Comparison of ENCODE assay signal across 8 cellular contexts in the genomic region with DNA sequence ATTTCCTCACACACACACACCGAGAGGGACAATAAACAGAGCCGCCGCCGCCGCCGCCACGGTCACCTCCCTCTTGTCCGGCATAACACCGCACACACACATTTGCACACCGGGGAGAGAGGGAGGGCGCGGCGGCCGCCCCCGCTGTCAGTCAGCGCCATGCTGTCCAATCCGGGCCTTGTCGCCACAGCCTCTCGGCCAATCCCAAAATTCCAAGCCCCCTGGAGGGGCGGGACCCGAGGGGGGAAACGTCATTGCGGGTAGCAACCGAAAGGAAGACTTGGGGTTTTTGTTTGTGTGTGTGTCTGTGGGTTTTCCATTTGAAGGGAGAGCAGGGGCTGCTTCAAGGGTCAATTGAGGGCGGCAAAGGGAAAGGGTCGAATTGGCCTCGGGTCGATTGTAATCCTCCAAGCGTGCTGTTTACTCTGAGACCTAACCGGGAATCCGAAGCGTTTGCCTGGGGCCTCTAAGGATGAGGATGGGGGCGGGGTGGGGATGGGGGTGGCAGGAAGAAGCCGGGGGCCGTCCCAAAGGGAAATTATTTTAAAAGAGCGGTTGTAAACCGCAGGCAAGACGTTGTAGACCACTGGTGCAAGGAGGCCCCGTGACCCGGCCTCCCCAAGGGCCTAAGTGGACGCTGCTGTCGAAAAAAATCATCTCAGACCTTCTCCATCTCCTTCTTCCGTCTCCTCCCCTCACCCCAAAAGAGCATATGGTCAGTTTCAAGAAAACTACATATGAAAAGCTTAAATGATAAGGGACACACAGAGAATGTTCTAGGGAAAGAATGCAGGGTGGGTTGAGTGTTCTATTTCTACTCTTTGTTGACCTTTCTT. TPM values are rescaled to one million over a fixed set of nuclear protein-coding genes. Genes with fewer than 3 reads are reported as not detected.
DNase-seq lines count a peak whose midpoint lies in the region; ATAC-seq and TF ChIP-seq lines count a peak whose summit lies in the region.

A gene with protein sequence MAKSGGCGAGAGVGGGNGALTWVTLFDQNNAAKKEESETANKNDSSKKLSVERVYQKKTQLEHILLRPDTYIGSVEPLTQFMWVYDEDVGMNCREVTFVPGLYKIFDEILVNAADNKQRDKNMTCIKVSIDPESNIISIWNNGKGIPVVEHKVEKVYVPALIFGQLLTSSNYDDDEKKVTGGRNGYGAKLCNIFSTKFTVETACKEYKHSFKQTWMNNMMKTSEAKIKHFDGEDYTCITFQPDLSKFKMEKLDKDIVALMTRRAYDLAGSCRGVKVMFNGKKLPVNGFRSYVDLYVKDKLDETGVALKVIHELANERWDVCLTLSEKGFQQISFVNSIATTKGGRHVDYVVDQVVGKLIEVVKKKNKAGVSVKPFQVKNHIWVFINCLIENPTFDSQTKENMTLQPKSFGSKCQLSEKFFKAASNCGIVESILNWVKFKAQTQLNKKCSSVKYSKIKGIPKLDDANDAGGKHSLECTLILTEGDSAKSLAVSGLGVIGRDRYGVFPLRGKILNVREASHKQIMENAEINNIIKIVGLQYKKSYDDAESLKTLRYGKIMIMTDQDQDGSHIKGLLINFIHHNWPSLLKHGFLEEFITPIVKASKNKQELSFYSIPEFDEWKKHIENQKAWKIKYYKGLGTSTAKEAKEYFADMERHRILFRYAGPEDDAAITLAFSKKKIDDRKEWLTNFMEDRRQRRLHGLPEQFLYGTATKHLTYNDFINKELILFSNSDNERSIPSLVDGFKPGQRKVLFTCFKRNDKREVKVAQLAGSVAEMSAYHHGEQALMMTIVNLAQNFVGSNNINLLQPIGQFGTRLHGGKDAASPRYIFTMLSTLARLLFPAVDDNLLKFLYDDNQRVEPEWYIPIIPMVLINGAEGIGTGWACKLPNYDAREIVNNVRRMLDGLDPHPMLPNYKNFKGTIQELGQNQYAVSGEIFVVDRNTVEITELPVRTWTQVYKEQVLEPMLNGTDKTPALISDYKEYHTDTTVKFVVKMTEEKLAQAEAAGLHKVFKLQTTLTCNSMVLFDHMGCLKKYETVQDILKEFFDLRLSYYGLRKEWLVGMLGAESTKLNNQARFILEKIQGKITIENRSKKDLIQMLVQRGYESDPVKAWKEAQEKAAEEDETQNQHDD (N-terminal part only) (minus strand): TSS at position 98 of the 836 bp plus-strand sequence. CDS start 610 bp downstream, outside the sequence.

- H3K9ac ChIP-seq in parathyroid adenoma: peak within 1 kb of the TSS; percentile 59

- H3K9me3 Mint-ChIP-seq in T-cell: no peaks in the 10 kb centered on the region

- TF ChIP-seq CTCF in GM12875 (IDR thresholded peaks at IDR 0.05; ENCODE audit: borderline replicate concordance, insufficient read depth, low read depth, low read length) (no peak), cardiac muscle cell (IDR thresholded peaks at IDR 0.05; ENCODE audit: low read depth, low read length) (no peak), parathyroid adenoma (IDR thresholded peaks at IDR 0.05) (no peak), tibial nerve (IDR thresholded peaks at IDR 0.05) (peak in 2 of 5 experiments; percentile 19 to 27)

- peak; percentile 91 to 97 for TF ChIP-seq POLR2A in tibial nerve (IDR thresholded peaks at IDR 0.05)

- H2AFZ ChIP-seq in parathyroid adenoma: peak within 1 kb of the TSS; percentile 63

- H3K27me3 Mint-ChIP-seq in T-cell: no peaks in the 10 kb centered on the region

- H3K4me3 ChIP-seq in GM12875 (ENCODE audit: low read depth, low read length) (peak within 1 kb of the TSS; percentile 87), cardiac muscle cell (peak within 1 kb of the TSS; percentile 70), parathyroid adenoma (ENCODE audit: low read depth, low read length) (peak within 1 kb of the TSS; percentile 91), tibial nerve (peak within 1 kb of the TSS; percentile 69 to 82 (median 76))

- WGBS in adipose tissue, 3 donors: 0 to 1% (median 1%) methylated on average over 41 to 43 of the region's 43 CpGs
- WGBS in tibial nerve, 2 donors: 0% methylated on average over 37 to 43 of the region's 43 CpGs

- H3K27ac Mint-ChIP-seq in T-cell: peak within 1 kb of the TSS; percentile 99

- CTCF ChIA-PET in T-cell (lab: Charles Lee): interaction anchor here in 1 of 2 donors (0.8 to 1.5 kb wide), 2 partner anchors 16 to 192 kb away, joined by 3 to 7 read pairs; no protein-coding TSS in a partner anchor

- DNase-seq in NCI-H1436 (lab: John Stamatoyannopoulos, UW) (peak; percentile 68), T-cell (peak; percentile 89 to 96 (median 94)), cardiac muscle cell (ENCODE audit: low read depth in 1 of 2, low spot score in 1 of 2) (peak; percentile 95 to 98), tibial nerve (ENCODE audit: low spot score in 2 of 2) (peak; percentile 92 to 94)

- H3K27ac ChIP-seq in adipose tissue (ENCODE audit: low read depth, low read length) (peak within 1 kb of the TSS; percentile 86), cardiac muscle cell (peak within 1 kb of the TSS; percentile 99), parathyroid adenoma (peak within 1 kb of the TSS; percentile 90), tibial nerve (peak within 1 kb of the TSS; percentile 95 to 99 (median 97))

- H3K4me1 ChIP-seq in cardiac muscle cell (ENCODE audit: low read depth): peaks cover 23% of the 10 kb centered on the region
- H3K4me1 ChIP-seq in parathyroid adenoma: peaks cover 14% of the 10 kb centered on the region
- peaks cover 0 to 44% (median 18%) of the 10 kb centered on the region in 4 donors for H3K4me1 ChIP-seq in tibial nerve

- peaks cover 45 to 59% (median 50%) of the 10 kb centered on the region in 3 donors for H3K4me1 Mint-ChIP-seq in T-cell

- peak within 1 kb of the TSS; percentile 90 to 99 (median 98) for H3K4me3 Mint-ChIP-seq in T-cell

- H3K79me2 ChIP-seq in parathyroid adenoma: peaks cover 24% of the 10 kb centered on the region

- POLR2A ChIA-PET in T-cell (lab: Charles Lee): no interaction called here

- H3K27me3 ChIP-seq in cardiac muscle cell (peaks cover 2% of the 10 kb centered on the region), parathyroid adenoma (ENCODE audit: control insufficient read depth, insufficient read depth, low read length) (no peaks in the 10 kb centered on the region), tibial nerve (no peaks in the 10 kb centered on the region)

- H3K9me3 ChIP-seq in cardiac muscle cell (ENCODE audit: low read depth) (no peaks in the 10 kb centered on the region), parathyroid adenoma (ENCODE audit: control insufficient read depth, low read length) (no peaks in the 10 kb centered on the region), tibial nerve (no peaks in the 10 kb centered on the region)

- peak; percentile 37 to 94 for TF ChIP-seq EP300 in tibial nerve (IDR thresholded peaks at IDR 0.05)

- H3K36me3 ChIP-seq in cardiac muscle cell (no peaks in the 10 kb centered on the region), parathyroid adenoma (ENCODE audit: control insufficient read depth, insufficient read depth, low read length) (no peaks in the 10 kb centered on the region), tibial nerve (no peaks in the 10 kb centered on the region)

- ATAC-seq in HG02798 (IDR thresholded peaks at IDR 0.05; ENCODE audit: poor library complexity, unreplicated experiment): peak; percentile 93
- ATAC-seq in T-cell (replicated peaks in 1 of 4): peak; percentile 91 to 93 (median 92)

- H3K36me3 Mint-ChIP-seq in T-cell: no peaks in the 10 kb centered on the region

- H3K4me2 ChIP-seq in parathyroid adenoma (ENCODE audit: low read length): peak within 1 kb of the TSS; percentile 91

RNA-seq across cellular contexts. Expression of the gene that starts here (rescaled TPM):
- total RNA-seq in T-cell (100 to 1,000 TPM; 121 to 138 (median 130) TPM), cardiac muscle cell (82.3 and 119 TPM in 2 replicates), tibial nerve (100 to 1,000 TPM in 2 of 4 donors, 10 to 100 TPM in 2; 85.3 to 121 (median 99.3) TPM)
- polyA plus RNA-seq in adipose tissue (10 to 100 TPM; 22.0 to 51.7 (median 34.5) TPM), cardiac muscle cell (108 and 119 TPM in 2 replicates)

Comparison
In these comparisons a context has a peak if more than half of its experiments do, and no peak if none do; other contexts are left out.
1. Peak in every context shown above with its lines: DNase-seq, ATAC-seq, H3K4me3 ChIP-seq and H3K27ac ChIP-seq.